22 cellular contexts compared by ENCODE assay signal in genomic region chr2:174005801-174006419, GRCh38. TPM values are rescaled to one million over a fixed set of nuclear protein-coding genes. Genes with fewer than 3 reads are reported as not detected.
DNase-seq lines count a peak whose midpoint lies in the region; ATAC-seq and TF ChIP-seq lines count a peak whose summit lies in the region.
"Had no signal": no experiment of that assay in that cellular context is flagged by ENCODE, and none has a peak within 500 bp of the region (broad histone marks: within the 10 kb centered on the region; RNA-seq: fewer than 3 reads in every experiment).

No MANE protein-coding gene starts in this region.

- dilution Hi-C loops in IMR-90 (cut with HindIII; ENCODE audit: low sequenced_read_pairs, unreplicated experiment): no loop called here

- TF ChIP-seq CTCF in Caco-2 (IDR thresholded peaks at IDR 0.05; ENCODE audit: insufficient read depth in 1 of 2, low read depth in 1 of 2, low read length in 1 of 2, severe bottlenecking in 1 of 2, unreplicated experiment in 1 of 2) (no peak), IMR-90 (conservative IDR thresholded peaks at IDR 0.05; ENCODE audit: low read depth, low read length) (no peak), esophagus muscularis mucosa (IDR thresholded peaks at IDR 0.05) (no peak), endothelial cell (IDR thresholded peaks at IDR 0.05; ENCODE audit: unreplicated experiment) (no peak)

- no peaks in the 10 kb centered on the region for H3K79me1 ChIP-seq in IMR-90 (ENCODE audit: low read depth in 1 of 2, low read length in 2 of 2)

- peaks cover 11% of the 10 kb centered on the region for H3K36me3 Mint-ChIP-seq in Caco-2 (ENCODE audit: insufficient read depth, unreplicated experiment)
- no peaks in the 10 kb centered on the region for H3K36me3 Mint-ChIP-seq in endothelial cell (ENCODE audit: low read depth, unreplicated experiment)
- H3K36me3 Mint-ChIP-seq: brain, memory B cell had no signal

- in situ Hi-C loops in IMR-90 (cut with MboI; ENCODE audit: low sequenced_read_pairs): no loop called here

- no peak overlapping the region for H3K27ac ChIP-seq in IMR-90 (ENCODE audit: insufficient read depth, low read length)
- H3K27ac ChIP-seq in esophagus muscularis mucosa (replicated peaks in 1 of 4): peak overlapping the region in 3 of 4 donors; percentile 13 to 35 (median 27)
- peak overlapping the region; percentile 77 for H3K27ac ChIP-seq in skeletal muscle tissue (ENCODE audit: low read depth, low read length)
- H3K27ac ChIP-seq: C4-2B, parathyroid adenoma, SJSA1 had no signal

- no peak overlapping the region for H3K23ac ChIP-seq in IMR-90 (ENCODE audit: low read depth, low read length)

- H3K9me1 ChIP-seq in IMR-90 (ENCODE audit: insufficient read depth, low read length): no peaks in the 10 kb centered on the region

- H2BK15ac ChIP-seq in IMR-90 (ENCODE audit: low read depth, low read length): no peak overlapping the region

- peak overlapping the region; percentile 11; the same call in 1 of the 2 replicates for H2BK120ac ChIP-seq in IMR-90 (ENCODE audit: low read depth, low read length)

- H2BK5ac ChIP-seq in IMR-90 (ENCODE audit: low read depth, low read length, poor library complexity, severe bottlenecking): no peak overlapping the region

- TF ChIP-seq POLR2A in IMR-90 (IDR thresholded peaks at IDR 0.05; ENCODE audit: low read depth, low read length) (no peak), esophagus muscularis mucosa (IDR thresholded peaks at IDR 0.05; ENCODE audit: low read depth) (no peak)

- H3K36me3 ChIP-seq in Caco-2 (ENCODE audit: control insufficient read depth, insufficient read depth, low read length) (no peaks in the 10 kb centered on the region), IMR-90 (ENCODE audit: control insufficient read depth, insufficient read depth, low read length) (no peaks in the 10 kb centered on the region), esophagus muscularis mucosa (no peaks in the 10 kb centered on the region), skeletal muscle tissue (ENCODE audit: control insufficient read depth in 3 of 3, insufficient read depth in 3 of 3, low read length in 3 of 3) (no peaks in the 10 kb centered on the region)
- H3K36me3 ChIP-seq: SJSA1 had no signal

- H3K4me3 ChIP-seq in Caco-2 (ENCODE audit: low read depth, low read length): no peak overlapping the region
- H3K4me3 ChIP-seq in IMR-90 (ENCODE audit: insufficient read depth, low read depth, low read length): no peak overlapping the region
- H3K4me3 ChIP-seq in esophagus muscularis mucosa: no peak overlapping the region
- H3K4me3 ChIP-seq in skeletal muscle tissue (ENCODE audit: low read length in 3 of 3): no peak overlapping the region
- H3K4me3 ChIP-seq: SJSA1 had no signal

- H3K56ac ChIP-seq in IMR-90 (ENCODE audit: extremely low read depth, insufficient read depth, low read length): no peak overlapping the region

- no peak overlapping the region; the same call in 1 of the 2 replicates for H4K5ac ChIP-seq in IMR-90 (ENCODE audit: low read depth, low read length)

- no peak overlapping the region for H3K9ac ChIP-seq in IMR-90 (ENCODE audit: low read depth, low read length)
- no peak overlapping the region for H3K9ac ChIP-seq in skeletal muscle tissue (ENCODE audit: low read depth in 1 of 3, low read length in 3 of 3)
- H3K9ac ChIP-seq: parathyroid adenoma had no signal

- H2AFZ ChIP-seq in IMR-90 (replicated peaks; ENCODE audit: low read length, poor library complexity): no peak overlapping the region
- H2AFZ ChIP-seq: parathyroid adenoma had no signal

- no peak overlapping the region for H2AK9ac ChIP-seq in IMR-90 (replicated peaks; ENCODE audit: low read depth, low read length, poor library complexity)

- TF ChIP-seq RAD21 in IMR-90 (IDR thresholded peaks at IDR 0.05; ENCODE audit: low read length): no peak

- no peak overlapping the region for H4K91ac ChIP-seq in IMR-90 (ENCODE audit: insufficient read depth, low read depth, low read length)

- H3K18ac ChIP-seq in IMR-90 (ENCODE audit: low read depth, low read length): peak overlapping the region; percentile 42; the same call in 1 of the 2 replicates

- TF ChIP-seq EP300 in esophagus muscularis mucosa (IDR thresholded peaks at IDR 0.05): no peak

- H3K27me3 Mint-ChIP-seq in Caco-2 (ENCODE audit: insufficient read depth, unreplicated experiment) (no peaks in the 10 kb centered on the region), endothelial cell (ENCODE audit: unreplicated experiment) (peaks cover 5% of the 10 kb centered on the region)
- H3K27me3 Mint-ChIP-seq: activated T-cell treated with anti-CD3 and anti-CD28 coated beads, Interleukin-2, amount 50 U/mL, for 24 hours; memory B cell had no signal

- CTCF ChIA-PET in Caco-2 (lab: Charles Lee): no interaction called here
- CTCF ChIA-PET in IMR-90 (lab: Yijun Ruan, JAX): no interaction called here

- no peak overlapping the region for H2AK5ac ChIP-seq in IMR-90 (ENCODE audit: low read depth, low read length)

- intact Hi-C loops in Caco-2 (cut with micrococcal nuclease; ENCODE audit: unreplicated experiment): loop anchor here (2.0 kb wide), 1 partner anchor 27 kb away; no protein-coding TSS in a partner anchor
- intact Hi-C loops in IMR-90 (cut with micrococcal nuclease): no loop called here
- intact Hi-C loops in esophagus muscularis mucosa (cut with DNase I): no loop called here

- H3K4me1 Mint-ChIP-seq in Caco-2 (ENCODE audit: low read depth, unreplicated experiment) (peaks cover 77% of the 10 kb centered on the region), endothelial cell (ENCODE audit: unreplicated experiment) (peaks cover 2% of the 10 kb centered on the region)
- H3K4me1 Mint-ChIP-seq: memory B cell, neural crest cell had no signal

- no peak for DNase-seq in Caco-2
- no peak for DNase-seq in IMR-90
- DNase-seq in esophagus muscularis mucosa (ENCODE audit: extremely low spot score): no peak
- DNase-seq in SK-N-DZ (ENCODE audit: low spot score): no peak
- no peak for DNase-seq in endothelial cell (ENCODE audit: low spot score)
- DNase-seq: activated naive CD8-positive, alpha-beta T cell treated with anti-CD3 and anti-CD28 coated beads, Interleukin-2, amount 50 U/mL, for 24 hours; activated T-cell treated with anti-CD3 and anti-CD28 coated beads, Interleukin-2, amount 50 U/mL, for 24 hours; COR-L47; GDM1; NCI-H1436 treated with DMSO at 0.1 percent for 48 hours; NCI-H774; T-helper 17 cell had no signal

- no peaks in the 10 kb centered on the region for H3K9me3 ChIP-seq in Caco-2
- H3K9me3 ChIP-seq in IMR-90 (ENCODE audit: control insufficient read depth, insufficient read depth, low read length): no peaks in the 10 kb centered on the region
- no peaks in the 10 kb centered on the region for H3K9me3 ChIP-seq in esophagus muscularis mucosa
- no peaks in the 10 kb centered on the region for H3K9me3 ChIP-seq in skeletal muscle tissue (ENCODE audit: control insufficient read depth in 3 of 3, low read length in 3 of 3)
- H3K9me3 ChIP-seq: SJSA1 had no signal

- H4K20me1 ChIP-seq in IMR-90 (ENCODE audit: insufficient read depth, low read length): no peaks in the 10 kb centered on the region

- no peak overlapping the region for H3K4me3 Mint-ChIP-seq in Caco-2 (ENCODE audit: unreplicated experiment)
- H3K4me3 Mint-ChIP-seq in endothelial cell (ENCODE audit: unreplicated experiment): no peak overlapping the region
- H3K4me3 Mint-ChIP-seq: activated naive CD8-positive, alpha-beta T cell treated with anti-CD3 and anti-CD28 coated beads, Interleukin-2, amount 50 U/mL, for 24 hours; activated T-cell treated with anti-CD3 and anti-CD28 coated beads, Interleukin-2, amount 50 U/mL, for 24 hours; brain; memory B cell; neural crest cell; stimulated activated naive CD8-positive, alpha-beta T cell treated with anti-CD3 and anti-CD28 coated beads, Interleukin-15, Interleukin-2, amounts not matched to agents 100 ng/mL and 50 ng/mL, for 24 hours; T-helper 17 cell had no signal

- BruUV-seq in Caco-2 (replicated peaks; lab: Mats Ljungman, UMichigan) (no TSS peak), IMR-90 (replicated peaks; lab: Mats Ljungman, UMichigan) (no TSS peak)

- no peak overlapping the region for H2BK20ac ChIP-seq in IMR-90 (ENCODE audit: low read depth, low read length)

- no peak overlapping the region for H3K4ac ChIP-seq in IMR-90 (ENCODE audit: low read depth, low read length)

- H3K27me3 ChIP-seq in Caco-2 (replicated peaks; ENCODE audit: control insufficient read depth, insufficient read depth, low read length): no peaks in the 10 kb centered on the region
- H3K27me3 ChIP-seq in IMR-90 (ENCODE audit: control insufficient read depth, insufficient read depth, low read length): no peaks in the 10 kb centered on the region
- no peaks in the 10 kb centered on the region for H3K27me3 ChIP-seq in esophagus muscularis mucosa
- H3K27me3 ChIP-seq in skeletal muscle tissue (ENCODE audit: control insufficient read depth in 3 of 3, insufficient read depth in 3 of 3, low read length in 3 of 3): no peaks in the 10 kb centered on the region
- H3K27me3 ChIP-seq: SJSA1 had no signal

- peak overlapping the region; percentile 81 for H3K27ac Mint-ChIP-seq in Caco-2 (ENCODE audit: unreplicated experiment)
- H3K27ac Mint-ChIP-seq in endothelial cell (ENCODE audit: unreplicated experiment): no peak overlapping the region
- H3K27ac Mint-ChIP-seq: activated naive CD8-positive, alpha-beta T cell treated with anti-CD3 and anti-CD28 coated beads, Interleukin-2, amount 50 U/mL, for 24 hours; activated T-cell treated with anti-CD3 and anti-CD28 coated beads, Interleukin-2, amount 50 U/mL, for 24 hours; memory B cell; stimulated activated naive CD8-positive, alpha-beta T cell treated with anti-CD3 and anti-CD28 coated beads, Interleukin-15, Interleukin-2, amounts not matched to agents 100 ng/mL and 50 ng/mL, for 24 hours; T-helper 17 cell had no signal

- no peak overlapping the region for H4K8ac ChIP-seq in IMR-90 (ENCODE audit: low read depth in 2 of 2, low read length in 2 of 2)

- no peaks in the 10 kb centered on the region for H3K9me3 Mint-ChIP-seq in Caco-2 (ENCODE audit: unreplicated experiment)
- no peaks in the 10 kb centered on the region for H3K9me3 Mint-ChIP-seq in endothelial cell (ENCODE audit: unreplicated experiment)
- H3K9me3 Mint-ChIP-seq: activated naive CD8-positive, alpha-beta T cell treated with anti-CD3 and anti-CD28 coated beads, Interleukin-2, amount 50 U/mL, for 24 hours; activated T-cell treated with anti-CD3 and anti-CD28 coated beads, Interleukin-2, amount 50 U/mL, for 24 hours; brain; memory B cell; neural crest cell; stimulated activated naive CD8-positive, alpha-beta T cell treated with anti-CD3 and anti-CD28 coated beads, Interleukin-15, Interleukin-2, amounts not matched to agents 100 ng/mL and 50 ng/mL, for 24 hours had no signal

- ATAC-seq in IMR-90 (ENCODE audit: low read depth) (no peak), GM19452 (IDR thresholded peaks at IDR 0.05; ENCODE audit: unreplicated experiment) (no peak)
- ATAC-seq: HCT116, T-helper 17 cell had no signal

- no peak overlapping the region for H3K14ac ChIP-seq in IMR-90 (replicated peaks; ENCODE audit: low read depth, low read length)

- whole genome bisulfite sequencing in IMR-90 (ENCODE audit: extremely low coverage in 2 of 2, insufficient read length in 1 of 2), 2 experiments: no CpG with 5 or more reads among the region's 11 CpGs
- 90% methylated on average over 11 of the region's 11 CpGs for WGBS in esophagus muscularis mucosa

- H3K4me1 ChIP-seq in Caco-2: peaks cover 80% of the 10 kb centered on the region
- peaks cover 5% of the 10 kb centered on the region; the same call in 1 of the 2 replicates for H3K4me1 ChIP-seq in IMR-90 (ENCODE audit: control insufficient read depth, insufficient read depth, low read length)
- peaks cover 7 to 15% (median 14%) of the 10 kb centered on the region in 4 donors for H3K4me1 ChIP-seq in esophagus muscularis mucosa
- peaks cover 9 to 17% (median 9%) of the 10 kb centered on the region in 3 donors for H3K4me1 ChIP-seq in skeletal muscle tissue (ENCODE audit: control insufficient read depth in 3 of 3, insufficient read depth in 3 of 3, low read length in 3 of 3)
- H3K4me1 ChIP-seq: parathyroid adenoma had no signal

- no peak overlapping the region for H3K4me2 ChIP-seq in IMR-90 (ENCODE audit: low read depth, low read length)

- POLR2A ChIA-PET in Caco-2 (lab: Charles Lee): interaction anchor here (0.6 to 1.1 kb wide), 4 partner anchors 20 to 42 kb away, joined by 3 to 4 read pairs (median 3); no protein-coding TSS in a partner anchor
- POLR2A ChIA-PET in IMR-90 (lab: Charles Lee; ENCODE audit: unreplicated experiment): interaction anchor here (0.7 kb wide), 1 partner anchor 11 kb away, joined by 5 read pairs; no protein-coding TSS in a partner anchor

RNA-seq across cellular contexts. Expression of gene SP3, which starts 40.7 kb away (rescaled TPM):
- 108 and 111 TPM in 2 replicates for total RNA-seq in Caco-2 (2022)
- total RNA-seq in IMR-90 (2012; rRNA removed): 136 and 137 TPM in 2 replicates
- 19.9 and 26.7 TPM in 2 replicates for polyA plus RNA-seq in IMR-90 (2012; rRNA removed)
- 4.2 and 6.6 TPM in 2 replicates for polyA plus RNA-seq in IMR-90 (2012; cell fraction: cytosol; rRNA removed)
- polyA plus RNA-seq in IMR-90 (2012; cell fraction: nucleus; rRNA removed; ENCODE audit: low replicate concordance): 6.3 and 36.0 TPM in 2 replicates
- 100 to 1,000 TPM in 1 of 4 donors, 10 to 100 TPM in 3; 78.7 to 102 (median 92.2) TPM for total RNA-seq in esophagus muscularis mucosa
- total RNA-seq in skeletal muscle tissue: 90.3 TPM
- 61.8 and 63.5 TPM in 2 replicates for polyA plus RNA-seq in SK-N-DZ (2014; cell fraction: cytosol; rRNA removed)
- 39.5 and 69.9 TPM in 2 replicates for polyA plus RNA-seq in SK-N-DZ (2014; cell fraction: nucleus; rRNA removed)
- total RNA-seq in endothelial cell (ENCODE audit: unreplicated experiment): 76.2 TPM
